In the genomic region with DNA sequence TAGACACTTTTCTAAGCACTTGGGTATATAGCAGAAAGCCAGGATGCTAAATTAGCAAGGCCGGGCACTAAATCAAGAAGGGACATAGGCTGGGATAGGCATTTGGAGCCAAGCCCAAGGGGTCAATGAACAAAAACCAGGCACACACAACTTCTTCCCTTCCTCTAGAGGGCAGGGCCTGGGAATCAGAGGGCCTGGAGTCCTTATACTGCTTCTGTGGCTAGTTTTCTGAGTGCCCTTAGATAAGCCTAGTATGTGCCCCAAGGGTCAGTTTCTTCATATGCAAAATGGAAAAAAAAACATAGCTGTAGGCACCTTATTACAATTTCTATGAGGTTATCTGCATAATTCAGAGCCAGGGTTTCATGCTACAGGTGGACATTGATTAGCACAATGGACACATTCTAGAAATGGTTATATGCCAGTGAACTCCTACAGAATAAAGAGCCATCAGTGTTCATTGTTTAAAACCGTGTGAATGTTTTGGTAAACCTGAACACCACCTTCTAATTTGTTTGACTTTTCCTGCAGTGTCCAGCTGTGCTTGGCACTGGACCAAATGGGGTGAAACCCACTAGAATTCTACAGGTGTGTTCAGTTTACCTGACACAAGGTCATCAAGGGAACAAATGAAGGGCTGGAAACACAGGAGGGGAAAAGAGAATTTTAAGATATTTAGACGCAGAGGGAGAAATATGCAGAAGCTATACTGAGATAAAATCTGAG, we compare ENCODE assay signal across 19 cellular contexts. TPM values are rescaled to one million over a fixed set of nuclear protein-coding genes. Genes with fewer than 3 reads are reported as not detected.
A peak's percentile ranks its signal among the peaks of the same experiment; 100 is the strongest.
DNase-seq lines count a peak whose midpoint lies in the region; ATAC-seq and TF ChIP-seq lines count a peak whose summit lies in the region.
"Had no signal": no experiment of that assay in that cellular context is flagged by ENCODE, and none has a peak within 500 bp of the region (broad histone marks: within the 10 kb centered on the region; RNA-seq: fewer than 3 reads in every experiment).

No MANE protein-coding gene starts in this region.

- H3K36me3 Mint-ChIP-seq in WTC11 = no peaks in the 10 kb centered on the region
- H3K36me3 Mint-ChIP-seq: activated naive CD4-positive, alpha-beta T cell treated with anti-CD3 and anti-CD28 coated beads, Interleukin-2, amount 10 ng/mL, durations not matched to agents 7 days and 5 days had no signal

- no peaks in the 10 kb centered on the region for H3K9me3 ChIP-seq in BLaER1 treated with 17β-estradiol and CSF1 and Interleukin-3, amounts not matched to agents 10 nM and 100 nM (replicated peaks in 1 of 11)
- H3K9me3 ChIP-seq in right lobe of liver (no peaks in the 10 kb centered on the region), vagina (no peaks in the 10 kb centered on the region), SK-N-SH (no peaks in the 10 kb centered on the region)
- H3K9me3 ChIP-seq: colonic mucosa, tibial nerve had no signal

- intact Hi-C loops in right lobe of liver (cut with DNase I) = no loop called here
- intact Hi-C loops in vagina (cut with DNase I) = no loop called here

- H3K9me2 ChIP-seq in SK-N-SH = no peaks in the 10 kb centered on the region

- no peak overlapping the region for H3K9ac ChIP-seq in BLaER1 treated with 17β-estradiol and CSF1 and Interleukin-3, amounts not matched to agents 10 nM and 100 nM
- H3K9ac ChIP-seq in SK-N-SH = no peak overlapping the region

- no peak overlapping the region for H3K4me3 Mint-ChIP-seq in WTC11
- H3K4me3 Mint-ChIP-seq: activated naive CD4-positive, alpha-beta T cell treated with anti-CD3 and anti-CD28 coated beads, Interleukin-2, amount 10 ng/mL, durations not matched to agents 7 days and 5 days; CD4-positive, alpha-beta T cell had no signal

- peak overlapping the region in 9 of 11 experiments; percentile 30 to 79 (median 64); a peak in 8 of 22 replicates for H3K4me2 ChIP-seq in BLaER1 treated with 17β-estradiol and CSF1 and Interleukin-3, amounts not matched to agents 10 nM and 100 nM
- no peak overlapping the region for H3K4me2 ChIP-seq in SK-N-SH

- H3K27ac Mint-ChIP-seq in WTC11 = no peak overlapping the region
- H3K27ac Mint-ChIP-seq: activated naive CD4-positive, alpha-beta T cell treated with anti-CD3 and anti-CD28 coated beads, Interleukin-2, amount 10 ng/mL, durations not matched to agents 7 days and 5 days; CD4-positive, alpha-beta T cell had no signal

- ATAC-seq in WTC11 = peak; percentile 61
- ATAC-seq in right lobe of liver = peak; percentile 71 to 91 (median 75)
- ATAC-seq: foreskin keratinocyte had no signal

- peak in 2 of 3 experiments; percentile 68 to 89 for DNase-seq in NCI-H1417 (lab: John Stamatoyannopoulos, UW)
- DNase-seq in WTC11 (ENCODE audit: low spot score) = no peak
- no peak for DNase-seq in right lobe of liver
- no peak for DNase-seq in vagina (ENCODE audit: extremely low spot score in 2 of 2)
- DNase-seq in activated T-cell treated with anti-CD3 and anti-CD28 coated beads for 4 hours = no peak
- no peak for DNase-seq in SK-N-SH
- DNase-seq in stimulated activated CD4-positive, alpha-beta T cell treated with anti-CD3 and anti-CD28 coated beads, Interleukin-15, amount 100 ng/mL, for 24 hours = no peak
- DNase-seq: activated naive CD4-positive, alpha-beta T cell treated with anti-CD3 and anti-CD28 coated beads, Interleukin-2, amount 10 ng/mL, durations not matched to agents 7 days and 5 days; CD4-positive, alpha-beta T cell; colonic mucosa; foreskin keratinocyte; H7; IMR-90; midbrain; nucleus accumbens; stimulated activated naive CD4-positive, alpha-beta T cell had no signal

- peaks cover 34 to 77% (median 52%) of the 10 kb centered on the region in 10 experiments for H3K4me1 ChIP-seq in BLaER1 treated with 17β-estradiol and CSF1 and Interleukin-3, amounts not matched to agents 10 nM and 100 nM
- H3K4me1 ChIP-seq in right lobe of liver = peaks cover 0 to 9% (median 0%) of the 10 kb centered on the region in 4 donors
- no peaks in the 10 kb centered on the region for H3K4me1 ChIP-seq in vagina
- H3K4me1 ChIP-seq in SK-N-SH (ENCODE audit: control insufficient read depth in 1 of 2, insufficient read depth in 2 of 2, low read depth in 1 of 2, low read length in 1 of 2) = peaks cover 0 to 4% of the 10 kb centered on the region in 2 experiments; a peak in 2 of 4 replicates
- H3K4me1 ChIP-seq: colonic mucosa, foreskin keratinocyte had no signal

- no peak for TF ChIP-seq EP300 in SK-N-SH (IDR thresholded peaks at IDR 0.05; ENCODE audit: borderline replicate concordance in 1 of 2, low read depth in 1 of 2, low read length in 1 of 2)

- no peak overlapping the region for H2AFZ ChIP-seq in SK-N-SH (ENCODE audit: low read depth)

- no peak overlapping the region for H3K27ac ChIP-seq in BLaER1 treated with 17β-estradiol and CSF1 and Interleukin-3, amounts not matched to agents 10 nM and 100 nM
- no peak overlapping the region for H3K27ac ChIP-seq in right lobe of liver
- H3K27ac ChIP-seq in vagina = no peak overlapping the region
- no peak overlapping the region for H3K27ac ChIP-seq in SK-N-SH (ENCODE audit: low read depth in 2 of 2, low read length in 1 of 2)
- H3K27ac ChIP-seq: colonic mucosa, foreskin keratinocyte, RWPE1, tibial nerve had no signal

- H3K27me3 Mint-ChIP-seq in WTC11 (ENCODE audit: low read depth) = peaks cover 4% of the 10 kb centered on the region; the same call in 1 of the 2 replicates
- H3K27me3 Mint-ChIP-seq: CD4-positive, alpha-beta T cell had no signal

- peaks cover 17% of the 10 kb centered on the region for H3K4me1 Mint-ChIP-seq in WTC11

- TF ChIP-seq RAD21 in SK-N-SH (IDR thresholded peaks at IDR 0.05; ENCODE audit: low read length) = no peak

- H3K27me3 ChIP-seq in BLaER1 treated with 17β-estradiol and CSF1 and Interleukin-3, amounts not matched to agents 10 nM and 100 nM = no peaks in the 10 kb centered on the region
- H3K27me3 ChIP-seq in right lobe of liver (no peaks in the 10 kb centered on the region), vagina (no peaks in the 10 kb centered on the region), SK-N-SH (ENCODE audit: insufficient read depth) (no peaks in the 10 kb centered on the region)
- H3K27me3 ChIP-seq: colonic mucosa, foreskin keratinocyte, tibial nerve had no signal

- POLR2A ChIA-PET in WTC11 (lab: Charles Lee) (no interaction called here), SK-N-SH (lab: Yijun Ruan, JAX) (no interaction called here)

- no peaks in the 10 kb centered on the region for H3K79me2 ChIP-seq in SK-N-SH (ENCODE audit: insufficient read depth)

- H3K9me3 Mint-ChIP-seq in WTC11 = no peaks in the 10 kb centered on the region
- H3K9me3 Mint-ChIP-seq: activated naive CD4-positive, alpha-beta T cell treated with anti-CD3 and anti-CD28 coated beads, Interleukin-2, amount 10 ng/mL, durations not matched to agents 7 days and 5 days; CD4-positive, alpha-beta T cell had no signal

- no peak overlapping the region for H3K4me3 ChIP-seq in BLaER1 treated with 17β-estradiol and CSF1 and Interleukin-3, amounts not matched to agents 10 nM and 100 nM
- H3K4me3 ChIP-seq in right lobe of liver (no peak overlapping the region), vagina (no peak overlapping the region), SK-N-SH (ENCODE audit: low read depth in 2 of 2, low read length in 1 of 2) (no peak overlapping the region)
- H3K4me3 ChIP-seq: colonic mucosa, tibial nerve had no signal

- 17% methylated on average over 2 of the region's 3 CpGs for WGBS in right lobe of liver (ENCODE audit: insufficient coverage, low coverage, low lambda C conversion rate, missing lambda C conversion rate)
- WGBS in SK-N-SH (ENCODE audit: low lambda C conversion rate) = 82% methylated on average over 3 of the region's 3 CpGs

- CTCF ChIA-PET in WTC11 (lab: Charles Lee) (interaction anchor here (0.7 to 1.2 kb wide), 2 partner anchors 11 to 25 kb away, joined by 3 to 4 read pairs; no protein-coding TSS in a partner anchor), SK-N-SH (lab: Yijun Ruan, JAX) (interaction anchor here (1.0 to 1.4 kb wide), 2 partner anchors 8 to 13 kb away, joined by 3 read pairs; no protein-coding TSS in a partner anchor)

- no peaks in the 10 kb centered on the region for H4K20me1 ChIP-seq in BLaER1 treated with 17β-estradiol and CSF1 and Interleukin-3, amounts not matched to agents 10 nM and 100 nM
- H4K20me1 ChIP-seq in SK-N-SH (ENCODE audit: insufficient read depth) = no peaks in the 10 kb centered on the region

- TF ChIP-seq CTCF in WTC11 (IDR thresholded peaks at IDR 0.05) = no peak
- TF ChIP-seq CTCF in right lobe of liver (IDR thresholded peaks at IDR 0.05) = peak in 3 of 4 donors; percentile 22 to 43 (median 35)
- TF ChIP-seq CTCF in vagina (IDR thresholded peaks at IDR 0.05) = no peak
- TF ChIP-seq CTCF in SK-N-SH (IDR thresholded peaks at IDR 0.05) = no peak

- TF ChIP-seq POLR2A in right lobe of liver (IDR thresholded peaks at IDR 0.05) (no peak), vagina (IDR thresholded peaks at IDR 0.05) (no peak)

- no peaks in the 10 kb centered on the region for H3K36me3 ChIP-seq in BLaER1 treated with 17β-estradiol and CSF1 and Interleukin-3, amounts not matched to agents 10 nM and 100 nM
- no peaks in the 10 kb centered on the region for H3K36me3 ChIP-seq in right lobe of liver
- no peaks in the 10 kb centered on the region for H3K36me3 ChIP-seq in vagina
- H3K36me3 ChIP-seq in SK-N-SH (replicated peaks in 1 of 2; ENCODE audit: control insufficient read depth in 1 of 2, insufficient read depth in 2 of 2, low read length in 1 of 2) = no peaks in the 10 kb centered on the region
- H3K36me3 ChIP-seq: colonic mucosa, tibial nerve had no signal

- H3F3A ChIP-seq in SK-N-SH (replicated peaks; ENCODE audit: insufficient read depth) = no peaks in the 10 kb centered on the region

TF ChIP-seq in WTC11, 78 proteins besides CTCF, POLR2A, EP300 and RAD21 (continues in another document):
- TF ChIP-seq MXD4 (CRISPR knock-in tag; IDR thresholded peaks at IDR 0.05; ENCODE audit: borderline replicate concordance) (no peak), FOXP1 (CRISPR knock-in tag; IDR thresholded peaks at IDR 0.05; ENCODE audit: borderline replicate concordance) (no peak)

TF ChIP-seq in SK-N-SH, 30 proteins besides CTCF, POLR2A, EP300 and RAD21 (continues in another document):
- TF ChIP-seq FOSL2 (IDR thresholded peaks at IDR 0.05; ENCODE audit: borderline replicate concordance, low read depth) (no peak), RXRA (IDR thresholded peaks at IDR 0.05; ENCODE audit: borderline replicate concordance, low read depth) (no peak), GATA2 (CRISPR knock-in tag; IDR thresholded peaks at IDR 0.05) (no peak), TAF1 (IDR thresholded peaks at IDR 0.05; ENCODE audit: borderline replicate concordance, low read depth, low read length) (no peak)

RNA-seq across cellular contexts. Expression of gene PAX8, which starts 49.6 kb away (rescaled TPM):
- total RNA-seq in WTC11 (2021) (0.27 to 0.66 TPM (median 0.35 TPM) in 3 replicates), right lobe of liver (1 to 10 TPM in 2 of 6 experiments, under 1 TPM in 4; 0.27 to 1.9 (median 0.86) TPM), vagina (1.7 TPM)
- 0.08 and 0.23 TPM in 2 replicates for polyA plus RNA-seq in SK-N-SH (2012; rRNA removed)
- 0.04 and 0.08 TPM in 2 replicates for polyA plus RNA-seq in SK-N-SH (2012; cell fraction: cytosol; rRNA removed)
- polyA plus RNA-seq in SK-N-SH (2012; cell fraction: nucleus; rRNA removed) = 0.18 and 0.23 TPM in 2 replicates
- total RNA-seq: H7 had no signal

RNA-seq across cellular contexts. Expression of gene PSD4, which starts 55.4 kb away (rescaled TPM):
- 1.5 to 2.7 TPM (median 2.3 TPM) in 3 replicates for total RNA-seq in WTC11 (2021)
- 10 to 100 TPM; 38.0 to 77.8 (median 58.7) TPM for total RNA-seq in right lobe of liver
- 39.0 TPM for total RNA-seq in vagina
- polyA plus RNA-seq in SK-N-SH (2012; rRNA removed) = 0.31 and 0.35 TPM in 2 replicates
- 0.14 and 0.24 TPM in 2 replicates for polyA plus RNA-seq in SK-N-SH (2012; cell fraction: cytosol; rRNA removed)
- 0.31 and 0.43 TPM in 2 replicates for polyA plus RNA-seq in SK-N-SH (2012; cell fraction: nucleus; rRNA removed)

Comparison
In these comparisons a context has a peak if more than half of its experiments do, and no peak if none do; other contexts are left out.
1. DNase-seq: peak in NCI-H1417 (2 of 3); none in WTC11 (single experiment), right lobe of liver (0 of 3), vagina (0 of 2), activated T-cell treated with anti-CD3 and anti-CD28 coated beads for 4 hours (single experiment), SK-N-SH (single experiment) and stimulated activated CD4-positive, alpha-beta T cell treated with anti-CD3 and anti-CD28 coated beads, Interleukin-15, amount 100 ng/mL, for 24 hours (single experiment).
2. CTCF ChIP-seq: peak in right lobe of liver (3 of 4); none in WTC11 (single experiment), vagina (0 of 3) and SK-N-SH (single experiment).
3. RNA of gene PSD4, which starts 55.4 kb away (total RNA-seq): 38.0 to 77.8 TPM in right lobe of liver and 39.0 TPM in vagina (single experiment); 1.5 to 2.7 TPM in WTC11; every median in the first group is over 10 times any median in the second.